ENCODE assay signal across 8 cellular contexts in genomic region chr22:23385301-23386244, GRCh38.
DNase-seq lines count a peak whose midpoint lies in the region; ATAC-seq, FAIRE-seq and TF ChIP-seq lines count a peak whose summit lies in the region.

No MANE protein-coding gene starts in this region.

- BruUV-seq in HepG2 (replicated peaks; lab: Mats Ljungman, UMichigan): no TSS peak

- in situ Hi-C loops in GM23248 (cut with MboI): no loop called here
- in situ Hi-C loops in HepG2 (cut with HindIII; ENCODE audit: extremely low pct_ligation_motif_present, low pct_unique_long_range_greater_than_20kb): loop anchor here (25.0 kb wide), 1 partner anchor 423 kb away; no protein-coding TSS in a partner anchor

- H3K9me2 ChIP-seq in GM23248 (ENCODE audit: insufficient read depth): no peaks in the 10 kb centered on the region

- no peak for TF ChIP-seq POLR2A in HepG2 (IDR thresholded peaks at IDR 0.05; ENCODE audit: insufficient read depth in 1 of 2, low read depth in 2 of 2, low read length in 2 of 2)

- H3K27me3 ChIP-seq in GM23248 (replicated peaks; ENCODE audit: insufficient read depth) (no peaks in the 10 kb centered on the region), colonic mucosa (no peaks in the 10 kb centered on the region), HepG2 (ENCODE audit: control insufficient read depth in 1 of 2, insufficient read depth in 2 of 2, low read length in 2 of 2) (peaks cover 8 to 29% of the 10 kb centered on the region in 2 experiments; a peak in 4 of 5 replicates)

- no peak overlapping the region for H3K4me3 ChIP-seq in GM23248
- no peak overlapping the region for H3K4me3 ChIP-seq in colonic mucosa
- no peak overlapping the region for H3K4me3 ChIP-seq in HepG2 (replicated peaks in 1 of 3; ENCODE audit: insufficient read depth in 1 of 3, low read depth in 2 of 3, low read length in 3 of 3)

- H3K27ac ChIP-seq in GM23248: no peak overlapping the region
- no peak overlapping the region for H3K27ac ChIP-seq in colonic mucosa
- no peak overlapping the region for H3K27ac ChIP-seq in HepG2 (ENCODE audit: extremely low read length, insufficient read depth, low read length)

- H3K36me3 ChIP-seq in GM23248 (ENCODE audit: low read depth) (no peaks in the 10 kb centered on the region), colonic mucosa (no peaks in the 10 kb centered on the region), HepG2 (replicated peaks in 1 of 2; ENCODE audit: control insufficient read depth in 1 of 2, insufficient read depth in 2 of 2, low read length in 2 of 2) (no peaks in the 10 kb centered on the region)

- intact Hi-C loops in colonic mucosa (cut with DNase I): loop anchor here (2.0 to 10.0 kb wide), 3 partner anchors 71 to 431 kb away; no protein-coding TSS in a partner anchor
- intact Hi-C loops in HepG2 (cut with micrococcal nuclease; ENCODE audit: unreplicated experiment): loop anchor here (2.0 to 5.0 kb wide), 3 partner anchors 63 to 213 kb away; no protein-coding TSS in a partner anchor

- H3K9me3 ChIP-seq in GM23248 (ENCODE audit: low read depth): no peaks in the 10 kb centered on the region
- no peaks in the 10 kb centered on the region for H3K9me3 ChIP-seq in colonic mucosa
- H3K9me3 ChIP-seq in HepG2 (ENCODE audit: low read length): no peaks in the 10 kb centered on the region

- no peaks in the 10 kb centered on the region for H3K4me1 ChIP-seq in GM23248 (ENCODE audit: insufficient read depth)
- no peaks in the 10 kb centered on the region for H3K4me1 ChIP-seq in colonic mucosa
- H3K4me1 ChIP-seq in HepG2 (ENCODE audit: insufficient read depth, low read length): peaks cover 27% of the 10 kb centered on the region

- H4K20me1 ChIP-seq in GM23248 (ENCODE audit: insufficient read depth) (no peaks in the 10 kb centered on the region), HepG2 (ENCODE audit: insufficient read depth, low read length) (no peaks in the 10 kb centered on the region)

- H3K4me2 ChIP-seq in GM23248 (ENCODE audit: unreplicated experiment) (no peak overlapping the region), HepG2 (ENCODE audit: low read depth, low read length) (no peak overlapping the region)

- peak; percentile 79 for FAIRE-seq in HepG2 (lab: Jason Lieb, UNC)

- H3K79me2 ChIP-seq in GM23248 (ENCODE audit: insufficient read depth) (no peaks in the 10 kb centered on the region), HepG2 (ENCODE audit: insufficient read depth, low read length) (no peaks in the 10 kb centered on the region)

- H2AFZ ChIP-seq in GM23248 (no peak overlapping the region), HepG2 (ENCODE audit: low read length) (no peak overlapping the region)

- TF ChIP-seq RAD21 in HepG2 (CRISPR knock-in tag; IDR thresholded peaks at IDR 0.05): peak; percentile 97

- H3F3A ChIP-seq in GM23248 (ENCODE audit: insufficient read depth): no peaks in the 10 kb centered on the region

- TF ChIP-seq EP300 in HepG2 (IDR thresholded peaks at IDR 0.05; ENCODE audit: low read depth in 2 of 2, low read length in 2 of 2) (no peak), HepG2 (CRISPR knock-in tag; IDR thresholded peaks at IDR 0.05; ENCODE audit: borderline replicate concordance) (no peak)

- POLR2A ChIA-PET in HepG2 (lab: Yijun Ruan, JAX): no interaction called here

- DNase-seq in AG08396 (ENCODE audit: low spot score) (peak; percentile 94), GM23248 (peak; percentile 77), NCI-H446 treated with DMSO at 0.1 percent for 48 hours (lab: John Stamatoyannopoulos, UW) (peak; percentile 42), colonic mucosa (peak; percentile 85), HepG2 (ENCODE audit: low spot score) (peak; percentile 59)
- peak; percentile 68 to 79 for DNase-seq in activated CD4-positive, alpha-beta T cell treated with anti-CD3 and anti-CD28 coated beads for 4 hours
- peak; percentile 62 to 82 for DNase-seq in stimulated activated CD4-positive, alpha-beta T cell treated with anti-CD3 and anti-CD28 coated beads, Interleukin-4, amount 100 ng/mL, for 4 hours

- H3K9ac ChIP-seq in GM23248: no peak overlapping the region
- H3K9ac ChIP-seq in colonic mucosa (ENCODE audit: low read depth in 2 of 2, low read length in 2 of 2): no peak overlapping the region
- H3K9ac ChIP-seq in HepG2 (ENCODE audit: insufficient read depth, low read depth, low read length): no peak overlapping the region

- ATAC-seq in HepG2 (peak; percentile 85), GM18858 (IDR thresholded peaks at IDR 0.05; ENCODE audit: unreplicated experiment) (no peak)

- TF ChIP-seq CTCF in colonic mucosa (IDR thresholded peaks at IDR 0.05) (peak; percentile 98), HepG2 (CRISPR knock-in tag; IDR thresholded peaks at IDR 0.05) (peak; percentile 99)

- 21 to 29% methylated on average over 20 of the region's 20 CpGs for WGBS in GM23248 (ENCODE audit: low coverage in 1 of 2, low lambda C conversion rate in 2 of 2, missing lambda C conversion rate in 2 of 2), 2 experiments
- 30% methylated on average over 9 of the region's 20 CpGs for WGBS in HepG2 (ENCODE audit: low lambda C conversion rate)

- CTCF ChIA-PET in HepG2 (lab: Yijun Ruan, JAX; ENCODE audit: low intra/inter-chr PET ratio, low total read pairs): interaction anchor here (1.2 to 3.1 kb wide), 6 partner anchors 63 to 426 kb away, joined by 3 to 22 read pairs (median 8); no protein-coding TSS in a partner anchor

TF ChIP-seq in HepG2, 621 proteins besides CTCF, POLR2A, EP300 and RAD21 (continues in another document):
- TF ChIP-seq REPIN1 (CRISPR knock-in tag; IDR thresholded peaks at IDR 0.05; ENCODE audit: borderline replicate concordance, low read depth) (no peak), ZNF34 (CRISPR knock-in tag; IDR thresholded peaks at IDR 0.05; ENCODE audit: borderline replicate concordance) (no peak), ZNF691 (CRISPR knock-in tag; IDR thresholded peaks at IDR 0.05; ENCODE audit: borderline replicate concordance, low read depth) (peak; percentile 66; the same call in 1 of the 2 replicates), PATZ1 (CRISPR knock-in tag; IDR thresholded peaks at IDR 0.05) (peak; percentile 68), STAG1 (CRISPR knock-in tag; IDR thresholded peaks at IDR 0.05) (peak; percentile 94), ZFY (CRISPR knock-in tag; IDR thresholded peaks at IDR 0.05) (peak; percentile 27; the same call in 1 of the 2 replicates), TCF12 (IDR thresholded peaks at IDR 0.05) (no peak), TCF12 (CRISPR knock-in tag; IDR thresholded peaks at IDR 0.05) (no peak), MIER2 (CRISPR knock-in tag; IDR thresholded peaks at IDR 0.05) (0 out of 2 replicates have a peak, but pooled peaks have one; percentile 30), HNF1A (IDR thresholded peaks at IDR 0.05; ENCODE audit: low read depth) (no peak), HNF1A (CRISPR knock-in tag; IDR thresholded peaks at IDR 0.05; ENCODE audit: borderline replicate concordance) (0 out of 2 replicates have a peak, but pooled peaks have one; percentile 25), ZFP36L2 (CRISPR knock-in tag; IDR thresholded peaks at IDR 0.05) (peak; percentile 57; the same call in 1 of the 2 replicates), ZNF672 (CRISPR knock-in tag; IDR thresholded peaks at IDR 0.05) (0 out of 2 replicates have a peak, but pooled peaks have one; percentile 28)

Comparison
In these comparisons a context has a peak if more than half of its experiments do, and no peak if none do; other contexts are left out.
1. DNase-seq: peak in every context shown above with its lines; median percentile 94 in AG08396; 85 in colonic mucosa; 77 in GM23248; 74 in activated CD4-positive, alpha-beta T cell treated with anti-CD3 and anti-CD28 coated beads for 4 hours; 72 in stimulated activated CD4-positive, alpha-beta T cell treated with anti-CD3 and anti-CD28 coated beads, Interleukin-4, amount 100 ng/mL, for 4 hours; 59 in HepG2; 42 in NCI-H446 treated with DMSO at 0.1 percent for 48 hours.